8 cellular contexts compared by ENCODE assay signal in genomic region chr11:122748968-122749687, GRCh38.
A peak's percentile ranks its signal among the peaks of the same experiment; 100 is the strongest.
DNase-seq lines count a peak whose midpoint lies in the region; ATAC-seq lines count a peak whose summit lies in the region.

No MANE protein-coding gene starts in this region.

- POLR2A ChIA-PET in CD4-positive, alpha-beta memory T cell (lab: Charles Lee; ENCODE audit: partially characterized antibody) = interaction anchor here (2.5 to 9.5 kb wide), 8 partner anchors 15 to 92 kb away, joined by 11 to 131 read pairs (median 60); partner anchors contain the start of gene UBASH3B

- CTCF ChIA-PET in CD4-positive, alpha-beta memory T cell (lab: Charles Lee; ENCODE audit: partially characterized antibody) = interaction anchor here (0.6 to 19.9 kb wide), 10 partner anchors 15 to 262 kb away, joined by 3 to 472 read pairs (median 6); partner anchors contain the start of gene UBASH3B

- intact Hi-C loops in CD4-positive, alpha-beta memory T cell (cut with micrococcal nuclease) = no loop called here
- intact Hi-C loops in sciatic nerve (cut with DNase I) = no loop called here

- no peaks in the 10 kb centered on the region for H3K9me3 ChIP-seq in CD4-positive, alpha-beta memory T cell (ENCODE audit: control insufficient read depth in 1 of 2, low read length in 2 of 2)

- peak overlapping the region in 5 of 7 donors; percentile 31 to 78 (median 65) for H3K27ac Mint-ChIP-seq in CD4-positive, alpha-beta memory T cell

- no peaks in the 10 kb centered on the region for H3K27me3 ChIP-seq in CD4-positive, alpha-beta memory T cell (ENCODE audit: insufficient read depth, low read length)

- ATAC-seq in GM21360 (IDR thresholded peaks at IDR 0.05; ENCODE audit: unreplicated experiment) = peak; percentile 79
- peak; percentile 80 for ATAC-seq in HG03571 (IDR thresholded peaks at IDR 0.05; ENCODE audit: unreplicated experiment)
- ATAC-seq in esophagus mucosa = peak; percentile 41
- ATAC-seq in sciatic nerve = peak; percentile 84

- no peaks in the 10 kb centered on the region for H3K27me3 Mint-ChIP-seq in CD4-positive, alpha-beta memory T cell

- H3K4me1 Mint-ChIP-seq in CD4-positive, alpha-beta memory T cell = peaks cover 19 to 60% (median 40%) of the 10 kb centered on the region in 4 donors

- no peak overlapping the region for H3K27ac ChIP-seq in CD4-positive, alpha-beta memory T cell (ENCODE audit: low read depth, low read length)

- peak; percentile 31 to 70 (median 49) for DNase-seq in CD4-positive, alpha-beta memory T cell
- DNase-seq in activated CD4-positive, CD25-positive, alpha-beta regulatory T cell treated with anti-CD3 and anti-CD28 coated beads, Interleukin-2, amount 50 U/mL, for 16 hours (ENCODE audit: low read depth, low spot score) = peak; percentile 44
- DNase-seq in sciatic nerve (ENCODE audit: low spot score) (no peak), NCI-H82 treated with DMSO at 0.1 percent for 48 hours (lab: John Stamatoyannopoulos, UW; ENCODE audit: unreplicated experiment) (no peak), DMS79 (lab: John Stamatoyannopoulos, UW) (no peak)

- H3K4me3 ChIP-seq in CD4-positive, alpha-beta memory T cell (ENCODE audit: low read length in 2 of 2) = no peak overlapping the region

- H3K4me1 ChIP-seq in CD4-positive, alpha-beta memory T cell (ENCODE audit: insufficient read depth, low read length) = peaks cover 56% of the 10 kb centered on the region

- H3K9me3 Mint-ChIP-seq in CD4-positive, alpha-beta memory T cell = no peaks in the 10 kb centered on the region

- H3K4me3 Mint-ChIP-seq in CD4-positive, alpha-beta memory T cell = peak overlapping the region in 5 of 8 donors; percentile 19 to 56 (median 47)

- no peaks in the 10 kb centered on the region for H3K36me3 ChIP-seq in CD4-positive, alpha-beta memory T cell (ENCODE audit: insufficient read depth, low read length)

- H3K36me3 Mint-ChIP-seq in CD4-positive, alpha-beta memory T cell = no peaks in the 10 kb centered on the region

Comparison
In these comparisons a context has a peak if more than half of its experiments do, and no peak if none do; other contexts are left out.
1. DNase-seq: peak in CD4-positive, alpha-beta memory T cell (5 of 5) and activated CD4-positive, CD25-positive, alpha-beta regulatory T cell treated with anti-CD3 and anti-CD28 coated beads, Interleukin-2, amount 50 U/mL, for 16 hours (single experiment); none in sciatic nerve (single experiment), NCI-H82 treated with DMSO at 0.1 percent for 48 hours (single experiment) and DMS79 (single experiment).
2. Peak in every context shown above with its lines, with median percentiles within 50 percentile points of each other: ATAC-seq.